ENCODE assay signal across 20 cellular contexts in genomic region chr2:195337597-195337996, GRCh38.
DNase-seq lines count a peak whose midpoint lies in the region; ATAC-seq, FAIRE-seq and TF ChIP-seq lines count a peak whose summit lies in the region.
"Had no signal": no experiment of that assay in that cellular context is flagged by ENCODE, and none has a peak within 500 bp of the region (broad histone marks: within the 10 kb centered on the region; RNA-seq: fewer than 3 reads in every experiment).

No MANE protein-coding gene starts in this region.

- no peak overlapping the region for H3K9ac ChIP-seq in astrocyte (ENCODE audit: low read length)
- H3K9ac ChIP-seq: SK-N-SH had no signal

- TF ChIP-seq CTCF in astrocyte (IDR thresholded peaks at IDR 0.05; ENCODE audit: insufficient read depth, low read depth, low read length) (no peak), uterus (IDR thresholded peaks at IDR 0.05) (no peak)

- H3K4me1 ChIP-seq in astrocyte (ENCODE audit: insufficient read depth, low read length) = no peaks in the 10 kb centered on the region
- H3K4me1 ChIP-seq in uterus = no peaks in the 10 kb centered on the region

- no peaks in the 10 kb centered on the region for H3K4me1 Mint-ChIP-seq in astrocyte (ENCODE audit: low read depth, unreplicated experiment)
- H3K4me1 Mint-ChIP-seq in activated CD8-positive, alpha-beta memory T cell treated with anti-CD3 and anti-CD28 coated beads, Interleukin-2, amount 10 ng/mL, durations not matched to agents 7 days and 5 days = no peaks in the 10 kb centered on the region
- H3K4me1 Mint-ChIP-seq: nephron had no signal

- H3K27ac ChIP-seq in astrocyte (ENCODE audit: low read depth, low read length) = no peak overlapping the region
- no peak overlapping the region for H3K27ac ChIP-seq in uterus
- H3K27ac ChIP-seq: skin epidermis, thoracic aorta had no signal

- no peaks in the 10 kb centered on the region for H3K27me3 ChIP-seq in astrocyte (ENCODE audit: insufficient read depth, low read length)
- no peaks in the 10 kb centered on the region for H3K27me3 ChIP-seq in uterus

- H3K9me3 Mint-ChIP-seq in astrocyte (ENCODE audit: unreplicated experiment) = peaks cover 4% of the 10 kb centered on the region
- peaks cover 0 to 16% of the 10 kb centered on the region in 2 donors for H3K9me3 Mint-ChIP-seq in activated naive CD4-positive, alpha-beta T cell treated with anti-CD3 and anti-CD28 coated beads, Interleukin-2, amount 50 U/mL, for 72 hours
- no peaks in the 10 kb centered on the region for H3K9me3 Mint-ChIP-seq in activated CD8-positive, alpha-beta memory T cell treated with anti-CD3 and anti-CD28 coated beads, Interleukin-2, amount 10 ng/mL, durations not matched to agents 7 days and 5 days (ENCODE audit: low read depth)
- H3K9me3 Mint-ChIP-seq: nephron had no signal

- no peaks in the 10 kb centered on the region for H4K20me1 ChIP-seq in astrocyte (ENCODE audit: insufficient read depth, low read length)

- ATAC-seq in GM19395 (IDR thresholded peaks at IDR 0.05; ENCODE audit: unreplicated experiment) = peak; percentile 56
- peak; percentile 68 for ATAC-seq in HG02981 (IDR thresholded peaks at IDR 0.05; ENCODE audit: unreplicated experiment)
- ATAC-seq in activated naive CD4-positive, alpha-beta T cell treated with anti-CD3 and anti-CD28 coated beads, Interleukin-2, amount 50 U/mL, for 72 hours = no peak
- ATAC-seq in activated CD8-positive, alpha-beta memory T cell treated with anti-CD3 and anti-CD28 coated beads, Interleukin-2, amount 10 ng/mL, durations not matched to agents 7 days and 5 days = no peak

- H3K9me3 ChIP-seq in astrocyte (ENCODE audit: insufficient read depth, low read depth, low read length) (no peaks in the 10 kb centered on the region), uterus (no peaks in the 10 kb centered on the region)
- H3K9me3 ChIP-seq: Caco-2, SK-N-SH, thoracic aorta had no signal

- no peak overlapping the region for H2AFZ ChIP-seq in astrocyte (ENCODE audit: low read depth, low read length)

- no peak for FAIRE-seq in astrocyte (lab: Jason Lieb, UNC)
- FAIRE-seq: endometrium had no signal

- H3K36me3 ChIP-seq in astrocyte (ENCODE audit: insufficient read depth, low read length) (no peaks in the 10 kb centered on the region), uterus (no peaks in the 10 kb centered on the region)
- H3K36me3 ChIP-seq: thoracic aorta had no signal

- peaks cover 4% of the 10 kb centered on the region for H3K27me3 Mint-ChIP-seq in astrocyte (ENCODE audit: low read depth, unreplicated experiment)
- no peaks in the 10 kb centered on the region for H3K27me3 Mint-ChIP-seq in activated CD8-positive, alpha-beta memory T cell treated with anti-CD3 and anti-CD28 coated beads, Interleukin-2, amount 10 ng/mL, durations not matched to agents 7 days and 5 days
- H3K27me3 Mint-ChIP-seq: activated CD4-positive, alpha-beta T cell treated with anti-CD3 and anti-CD28 coated beads, Interleukin-2, amount 10 ng/mL, durations not matched to agents 24 days and 14 days had no signal

- no peak overlapping the region for H3K27ac Mint-ChIP-seq in astrocyte (ENCODE audit: unreplicated experiment)
- no peak overlapping the region for H3K27ac Mint-ChIP-seq in activated naive CD4-positive, alpha-beta T cell treated with anti-CD3 and anti-CD28 coated beads, Interleukin-2, amount 50 U/mL, for 72 hours
- no peak overlapping the region for H3K27ac Mint-ChIP-seq in activated CD8-positive, alpha-beta memory T cell treated with anti-CD3 and anti-CD28 coated beads, Interleukin-2, amount 10 ng/mL, durations not matched to agents 7 days and 5 days
- H3K27ac Mint-ChIP-seq: activated CD4-positive, alpha-beta T cell treated with anti-CD3 and anti-CD28 coated beads, Interleukin-2, amount 10 ng/mL, durations not matched to agents 24 days and 14 days had no signal

- CTCF ChIA-PET in activated CD8-positive, alpha-beta memory T cell treated with anti-CD3 and anti-CD28 coated beads, Interleukin-2, amount 10 ng/mL, durations not matched to agents 7 days and 5 days (lab: Charles Lee) = no interaction called here

- H3K4me3 Mint-ChIP-seq in astrocyte (ENCODE audit: unreplicated experiment) = no peak overlapping the region
- H3K4me3 Mint-ChIP-seq in activated CD8-positive, alpha-beta memory T cell treated with anti-CD3 and anti-CD28 coated beads, Interleukin-2, amount 10 ng/mL, durations not matched to agents 7 days and 5 days = no peak overlapping the region
- H3K4me3 Mint-ChIP-seq: activated CD4-positive, alpha-beta T cell treated with anti-CD3 and anti-CD28 coated beads, Interleukin-2, amount 10 ng/mL, durations not matched to agents 24 days and 14 days; nephron had no signal

- H3K79me2 ChIP-seq in astrocyte (ENCODE audit: insufficient read depth, low read length) = no peaks in the 10 kb centered on the region

- DNase-seq in MV-4-11 (lab: John Stamatoyannopoulos, UW) (peak; percentile 73), astrocyte (ENCODE audit: low read depth) (peak; percentile 3), uterus (no peak)
- no peak for DNase-seq in activated naive CD4-positive, alpha-beta T cell treated with anti-CD3 and anti-CD28 coated beads, Interleukin-2, amount 50 U/mL, for 72 hours (ENCODE audit: low spot score in 2 of 2)
- no peak for DNase-seq in activated CD8-positive, alpha-beta memory T cell treated with anti-CD3 and anti-CD28 coated beads, Interleukin-2, amount 10 ng/mL, durations not matched to agents 7 days and 5 days
- DNase-seq in activated effector memory CD4-positive, alpha-beta T cell treated with anti-CD3 and anti-CD28 coated beads, Interleukin-2, amount 50 U/mL, for 16 hours = no peak
- DNase-seq: activated CD4-positive, alpha-beta T cell treated with anti-CD3 and anti-CD28 coated beads, Interleukin-2, amount 10 ng/mL, durations not matched to agents 24 days and 14 days; activated naive CD4-positive, alpha-beta T cell treated with Interleukin-2 at 50 U/mL for 16 hours; Caco-2; EL; HCEC 1CT; NCI-H187; NCI-H524; SK-N-SH had no signal

- H3K4me3 ChIP-seq in astrocyte (ENCODE audit: insufficient read depth, low read depth, low read length) = no peak overlapping the region
- H3K4me3 ChIP-seq in uterus = no peak overlapping the region
- H3K4me3 ChIP-seq: skin epidermis, thoracic aorta had no signal

- no peak overlapping the region for H3K4me2 ChIP-seq in astrocyte (ENCODE audit: low read length)
- H3K4me2 ChIP-seq: SK-N-SH had no signal

- TF ChIP-seq POLR2A in uterus (IDR thresholded peaks at IDR 0.05) = no peak

- intact Hi-C loops in uterus (cut with DNase I; ENCODE audit: low total_unique reads) = no loop called here

- no peaks in the 10 kb centered on the region for H3K36me3 Mint-ChIP-seq in astrocyte (ENCODE audit: low read depth, unreplicated experiment)
- H3K36me3 Mint-ChIP-seq in activated naive CD4-positive, alpha-beta T cell treated with anti-CD3 and anti-CD28 coated beads, Interleukin-2, amount 50 U/mL, for 72 hours = peaks cover 0 to 11% of the 10 kb centered on the region in 2 donors
- peaks cover 2% of the 10 kb centered on the region for H3K36me3 Mint-ChIP-seq in activated CD8-positive, alpha-beta memory T cell treated with anti-CD3 and anti-CD28 coated beads, Interleukin-2, amount 10 ng/mL, durations not matched to agents 7 days and 5 days

Comparison
In these comparisons a context has a peak if more than half of its experiments do, and no peak if none do; other contexts are left out.
1. ATAC-seq: peak in GM19395 (single experiment) and HG02981 (single experiment); none in activated naive CD4-positive, alpha-beta T cell treated with anti-CD3 and anti-CD28 coated beads, Interleukin-2, amount 50 U/mL, for 72 hours (0 of 2) and activated CD8-positive, alpha-beta memory T cell treated with anti-CD3 and anti-CD28 coated beads, Interleukin-2, amount 10 ng/mL, durations not matched to agents 7 days and 5 days (single experiment).
2. DNase-seq: peak in MV-4-11 (single experiment) and astrocyte (single experiment); none in uterus (0 of 2), activated naive CD4-positive, alpha-beta T cell treated with anti-CD3 and anti-CD28 coated beads, Interleukin-2, amount 50 U/mL, for 72 hours (0 of 2), activated CD8-positive, alpha-beta memory T cell treated with anti-CD3 and anti-CD28 coated beads, Interleukin-2, amount 10 ng/mL, durations not matched to agents 7 days and 5 days (single experiment) and activated effector memory CD4-positive, alpha-beta T cell treated with anti-CD3 and anti-CD28 coated beads, Interleukin-2, amount 50 U/mL, for 16 hours (single experiment).